In genomic region chr9:133164209-133164590, GRCh38 we compare ENCODE assay signal across 8 cellular contexts. TPM values are rescaled to one million over a fixed set of nuclear protein-coding genes. Genes with fewer than 3 reads are reported as not detected.
DNase-seq lines count a peak whose midpoint lies in the region; TF ChIP-seq lines count a peak whose summit lies in the region.

No MANE protein-coding gene starts in this region.

- peak overlapping the region; percentile 37; the same call in 1 of the 2 replicates for H3K9ac ChIP-seq in HUES64 (ENCODE audit: low read depth, low read length)
- peak overlapping the region; percentile 56 to 85 for H3K9ac ChIP-seq in duodenal mucosa (ENCODE audit: low read depth in 1 of 2, low read length in 2 of 2)
- H3K9ac ChIP-seq in neural progenitor cell: no peak overlapping the region

- no peaks in the 10 kb centered on the region for H3K36me3 Mint-ChIP-seq in neural progenitor cell

- no peak overlapping the region for H3K27ac Mint-ChIP-seq in neural progenitor cell

- H3K36me3 ChIP-seq in HUES64 (ENCODE audit: insufficient read depth, low read length): no peaks in the 10 kb centered on the region
- no peaks in the 10 kb centered on the region for H3K36me3 ChIP-seq in duodenal mucosa (ENCODE audit: control insufficient read depth in 1 of 2, insufficient read depth in 2 of 2, low read length in 2 of 2)
- no peaks in the 10 kb centered on the region for H3K36me3 ChIP-seq in neural progenitor cell

- DNase-seq in AG04450 (ENCODE audit: low read depth, low spot score) (no peak), neural progenitor cell (ENCODE audit: low spot score) (no peak), NCI-H82 treated with DMSO at 0.1 percent for 48 hours (lab: John Stamatoyannopoulos, UW; ENCODE audit: unreplicated experiment) (no peak), dedifferentiated amniotic fluid mesenchymal stem cell (ENCODE audit: extremely low spot score) (no peak), NCI-H1417 treated with DMSO at 0.1 percent for 48 hours (lab: John Stamatoyannopoulos, UW) (no peak), kidney tubule cell (ENCODE audit: low spot score) (no peak)

- H3K27me3 ChIP-seq in AG04450 (ENCODE audit: control insufficient read depth, insufficient read depth, low read length) (peaks cover 7% of the 10 kb centered on the region), HUES64 (ENCODE audit: insufficient read depth, low read length) (peaks cover 24% of the 10 kb centered on the region), duodenal mucosa (ENCODE audit: control insufficient read depth in 1 of 2, insufficient read depth in 2 of 2, low read length in 2 of 2) (no peaks in the 10 kb centered on the region), neural progenitor cell (peaks cover 47% of the 10 kb centered on the region)

- H3K4me1 ChIP-seq in HUES64 (ENCODE audit: insufficient read depth, low read length) (no peaks in the 10 kb centered on the region; the same call in 1 of the 2 replicates), duodenal mucosa (ENCODE audit: control insufficient read depth in 1 of 2, insufficient read depth in 2 of 2, low read length in 2 of 2) (peaks cover 10 to 15% of the 10 kb centered on the region in 2 donors), neural progenitor cell (peaks cover 6% of the 10 kb centered on the region)

- H3K4me1 Mint-ChIP-seq in neural progenitor cell: peaks cover 8% of the 10 kb centered on the region

- H3K4me3 Mint-ChIP-seq in neural progenitor cell: peak overlapping the region; percentile 83

- TF ChIP-seq CTCF in AG04450 (IDR thresholded peaks at IDR 0.05; ENCODE audit: low read depth, low read length): no peak
- no peak for TF ChIP-seq CTCF in neural progenitor cell (IDR thresholded peaks at IDR 0.05)

- 79% methylated on average over 13 of the region's 13 CpGs for WGBS in HUES64

- CTCF ChIA-PET in AG04450 (lab: Charles Lee): no interaction called here

- H2AFZ ChIP-seq in neural progenitor cell (replicated peaks): peak overlapping the region; percentile 89

- H3K9me3 Mint-ChIP-seq in neural progenitor cell: no peaks in the 10 kb centered on the region

- POLR2A ChIA-PET in AG04450 (lab: Yijun Ruan, JAX): no interaction called here

- peaks cover 3% of the 10 kb centered on the region for H4K20me1 ChIP-seq in neural progenitor cell (ENCODE audit: low read depth)

- H3K9me3 ChIP-seq in AG04450 (ENCODE audit: control insufficient read depth, insufficient read depth, low read length): no peaks in the 10 kb centered on the region; the same call in 1 of the 2 replicates
- H3K9me3 ChIP-seq in HUES64 (ENCODE audit: insufficient read depth, low read depth, low read length): no peaks in the 10 kb centered on the region
- H3K9me3 ChIP-seq in duodenal mucosa (ENCODE audit: control insufficient read depth in 1 of 2, low read length in 2 of 2): no peaks in the 10 kb centered on the region
- no peaks in the 10 kb centered on the region for H3K9me3 ChIP-seq in neural progenitor cell (ENCODE audit: low read depth)

- peak overlapping the region; percentile 82 for H3K4me2 ChIP-seq in neural progenitor cell

- H3K4me3 ChIP-seq in AG04450 (ENCODE audit: low read depth, low read length) (peak overlapping the region; percentile 63), HUES64 (ENCODE audit: low read length) (peak overlapping the region; percentile 56), duodenal mucosa (ENCODE audit: low read depth in 1 of 2, low read length in 2 of 2) (peak overlapping the region; percentile 63 to 73), neural progenitor cell (peak overlapping the region; percentile 67)

- H3F3A ChIP-seq in neural progenitor cell (ENCODE audit: low read depth): peaks cover 4% of the 10 kb centered on the region

- peaks cover 8% of the 10 kb centered on the region for H3K27me3 Mint-ChIP-seq in neural progenitor cell (ENCODE audit: insufficient read depth, low read depth)

- H3K79me2 ChIP-seq in neural progenitor cell (ENCODE audit: low read depth): no peaks in the 10 kb centered on the region

- H3K27ac ChIP-seq in AG04450 (ENCODE audit: low read depth, low read length) (no peak overlapping the region), HUES64 (ENCODE audit: low read depth, low read length) (no peak overlapping the region), duodenal mucosa (ENCODE audit: low read depth, low read length) (no peak overlapping the region), neural progenitor cell (no peak overlapping the region)

RNA-seq across cellular contexts. Expression of gene GBGT1, which starts 0.5 kb away (rescaled TPM):
- 3.5 TPM in 2 replicates for polyA plus RNA-seq in AG04450 (2011; rRNA removed)
- polyA minus RNA-seq in AG04450 (2011; rRNA and poly(A)+ RNA removed): 6.2 and 6.4 TPM in 2 replicates
- 4.8 TPM for polyA plus RNA-seq in HUES64 (2013, experiment 1 of 2)
- 4.9 TPM for polyA plus RNA-seq in HUES64 (2013, experiment 2 of 2)
- 2.0 and 3.0 TPM in 2 replicates for total RNA-seq in neural progenitor cell (ENCODE audit: low replicate concordance)

RNA-seq across cellular contexts. Expression of gene RALGDS, which starts 43.2 kb away (rescaled TPM):
- 19.1 and 25.4 TPM in 2 replicates for polyA plus RNA-seq in AG04450 (2011; rRNA removed)
- polyA minus RNA-seq in AG04450 (2011; rRNA and poly(A)+ RNA removed): 11.2 and 13.1 TPM in 2 replicates
- 16.8 TPM for polyA plus RNA-seq in HUES64 (2013, experiment 1 of 2)
- polyA plus RNA-seq in HUES64 (2013, experiment 2 of 2): 24.6 TPM
- total RNA-seq in neural progenitor cell (ENCODE audit: low replicate concordance): 24.1 and 58.8 TPM in 2 replicates

RNA-seq across cellular contexts. Expression of gene OBP2B, which starts 44.9 kb away (rescaled TPM):
- polyA plus RNA-seq in AG04450 (2011; rRNA removed): not detected in 2 replicates
- not detected in 2 replicates for polyA minus RNA-seq in AG04450 (2011; rRNA and poly(A)+ RNA removed)
- polyA plus RNA-seq in HUES64 (2013, experiment 1 of 2): not detected
- not detected for polyA plus RNA-seq in HUES64 (2013, experiment 2 of 2)
- total RNA-seq in neural progenitor cell (ENCODE audit: low replicate concordance): not detected in 2 replicates
